Comparison of ENCODE assay signal across 1 cellular context in genomic region chr21:21813295-21813694, GRCh38.
A peak's percentile ranks its signal among the peaks of the same experiment; 100 is the strongest.
TF ChIP-seq lines count a peak whose summit lies in the region.

No MANE protein-coding gene starts in this region.

TF ChIP-seq in SK-N-SH treated with all-trans-retinoic acid at 6 μM for 48 hours, 23 proteins besides CTCF, POLR2A, EP300 and RAD21 (continued from another document):
- TF ChIP-seq, protein P1, sequence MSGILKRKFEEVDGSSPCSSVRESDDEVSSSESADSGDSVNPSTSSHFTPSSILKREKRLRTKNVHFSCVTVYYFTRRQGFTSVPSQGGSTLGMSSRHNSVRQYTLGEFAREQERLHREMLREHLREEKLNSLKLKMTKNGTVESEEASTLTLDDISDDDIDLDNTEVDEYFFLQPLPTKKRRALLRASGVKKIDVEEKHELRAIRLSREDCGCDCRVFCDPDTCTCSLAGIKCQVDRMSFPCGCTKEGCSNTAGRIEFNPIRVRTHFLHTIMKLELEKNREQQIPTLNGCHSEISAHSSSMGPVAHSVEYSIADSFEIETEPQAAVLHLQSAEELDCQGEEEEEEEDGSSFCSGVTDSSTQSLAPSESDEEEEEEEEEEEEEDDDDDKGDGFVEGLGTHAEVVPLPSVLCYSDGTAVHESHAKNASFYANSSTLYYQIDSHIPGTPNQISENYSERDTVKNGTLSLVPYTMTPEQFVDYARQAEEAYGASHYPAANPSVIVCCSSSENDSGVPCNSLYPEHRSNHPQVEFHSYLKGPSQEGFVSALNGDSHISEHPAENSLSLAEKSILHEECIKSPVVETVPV (CRISPR knock-in tag; IDR thresholded peaks at IDR 0.05), result peak; percentile 26; the same call in 1 of the 2 replicates
- TF ChIP-seq GLIS3 (CRISPR knock-in tag; IDR thresholded peaks at IDR 0.05) (peak; percentile 91), ESRRG (CRISPR knock-in tag; IDR thresholded peaks at IDR 0.05) (no peak), ZNF70 (CRISPR knock-in tag; IDR thresholded peaks at IDR 0.05) (no peak), ZNF8 (CRISPR knock-in tag; IDR thresholded peaks at IDR 0.05) (no peak), CREB5 (CRISPR knock-in tag; IDR thresholded peaks at IDR 0.05; ENCODE audit: low read depth) (no peak), BACH2 (CRISPR knock-in tag; IDR thresholded peaks at IDR 0.05; ENCODE audit: borderline replicate concordance) (no peak), ZFP3 (CRISPR knock-in tag; IDR thresholded peaks at IDR 0.05) (peak; percentile 25; the same call in 1 of the 2 replicates), CSDC2 (CRISPR knock-in tag; IDR thresholded peaks at IDR 0.05) (no peak), PPARA (CRISPR knock-in tag; IDR thresholded peaks at IDR 0.05; ENCODE audit: borderline replicate concordance) (no peak), ZFP30 (CRISPR knock-in tag; IDR thresholded peaks at IDR 0.05) (no peak), ISL1 (CRISPR knock-in tag; IDR thresholded peaks at IDR 0.05) (peak; percentile 74), TOX (CRISPR knock-in tag; IDR thresholded peaks at IDR 0.05; ENCODE audit: borderline replicate concordance) (no peak)
- TF ChIP-seq, protein P2, sequence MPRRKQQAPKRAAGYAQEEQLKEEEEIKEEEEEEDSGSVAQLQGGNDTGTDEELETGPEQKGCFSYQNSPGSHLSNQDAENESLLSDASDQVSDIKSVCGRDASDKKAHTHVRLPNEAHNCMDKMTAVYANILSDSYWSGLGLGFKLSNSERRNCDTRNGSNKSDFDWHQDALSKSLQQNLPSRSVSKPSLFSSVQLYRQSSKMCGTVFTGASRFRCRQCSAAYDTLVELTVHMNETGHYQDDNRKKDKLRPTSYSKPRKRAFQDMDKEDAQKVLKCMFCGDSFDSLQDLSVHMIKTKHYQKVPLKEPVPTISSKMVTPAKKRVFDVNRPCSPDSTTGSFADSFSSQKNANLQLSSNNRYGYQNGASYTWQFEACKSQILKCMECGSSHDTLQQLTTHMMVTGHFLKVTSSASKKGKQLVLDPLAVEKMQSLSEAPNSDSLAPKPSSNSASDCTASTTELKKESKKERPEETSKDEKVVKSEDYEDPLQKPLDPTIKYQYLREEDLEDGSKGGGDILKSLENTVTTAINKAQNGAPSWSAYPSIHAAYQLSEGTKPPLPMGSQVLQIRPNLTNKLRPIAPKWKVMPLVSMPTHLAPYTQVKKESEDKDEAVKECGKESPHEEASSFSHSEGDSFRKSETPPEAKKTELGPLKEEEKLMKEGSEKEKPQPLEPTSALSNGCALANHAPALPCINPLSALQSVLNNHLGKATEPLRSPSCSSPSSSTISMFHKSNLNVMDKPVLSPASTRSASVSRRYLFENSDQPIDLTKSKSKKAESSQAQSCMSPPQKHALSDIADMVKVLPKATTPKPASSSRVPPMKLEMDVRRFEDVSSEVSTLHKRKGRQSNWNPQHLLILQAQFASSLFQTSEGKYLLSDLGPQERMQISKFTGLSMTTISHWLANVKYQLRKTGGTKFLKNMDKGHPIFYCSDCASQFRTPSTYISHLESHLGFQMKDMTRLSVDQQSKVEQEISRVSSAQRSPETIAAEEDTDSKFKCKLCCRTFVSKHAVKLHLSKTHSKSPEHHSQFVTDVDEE (CRISPR knock-in tag; IDR thresholded peaks at IDR 0.05), result peak; percentile 63; the same call in 1 of the 2 replicates
- TF ChIP-seq, protein P3, sequence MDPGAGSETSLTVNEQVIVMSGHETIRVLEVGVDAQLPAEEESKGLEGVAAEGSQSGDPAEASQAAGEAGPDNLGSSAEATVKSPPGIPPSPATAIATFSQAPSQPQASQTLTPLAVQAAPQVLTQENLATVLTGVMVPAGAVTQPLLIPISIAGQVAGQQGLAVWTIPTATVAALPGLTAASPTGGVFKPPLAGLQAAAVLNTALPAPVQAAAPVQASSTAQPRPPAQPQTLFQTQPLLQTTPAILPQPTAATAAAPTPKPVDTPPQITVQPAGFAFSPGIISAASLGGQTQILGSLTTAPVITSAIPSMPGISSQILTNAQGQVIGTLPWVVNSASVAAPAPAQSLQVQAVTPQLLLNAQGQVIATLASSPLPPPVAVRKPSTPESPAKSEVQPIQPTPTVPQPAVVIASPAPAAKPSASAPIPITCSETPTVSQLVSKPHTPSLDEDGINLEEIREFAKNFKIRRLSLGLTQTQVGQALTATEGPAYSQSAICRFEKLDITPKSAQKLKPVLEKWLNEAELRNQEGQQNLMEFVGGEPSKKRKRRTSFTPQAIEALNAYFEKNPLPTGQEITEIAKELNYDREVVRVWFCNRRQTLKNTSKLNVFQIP (CRISPR knock-in tag; IDR thresholded peaks at IDR 0.05; ENCODE audit: borderline replicate concordance, low read depth), result peak; percentile 28; the same call in 1 of the 2 replicates
